In genomic region chr17:134332-134785, GRCh38 we compare ENCODE assay signal across 10 cellular contexts. TPM values are rescaled to one million over a fixed set of nuclear protein-coding genes. Genes with fewer than 3 reads are reported as not detected.
DNase-seq lines count a peak whose midpoint lies in the region; ATAC-seq and TF ChIP-seq lines count a peak whose summit lies in the region.
"Not testable (repeated sequence)": the region's sequence is repeated elsewhere in the genome, so short reads cannot be mapped to it uniquely, and the experiment has no call there.
"Had no signal": no experiment of that assay in that cellular context is flagged by ENCODE, and none has a peak within 500 bp of the region (broad histone marks: within the 10 kb centered on the region; RNA-seq: fewer than 3 reads in every experiment).

No MANE protein-coding gene starts in this region.

- not testable (repeated sequence) for H3K9me3 Mint-ChIP-seq in CD14-positive monocyte; activated naive CD8-positive, alpha-beta T cell treated with anti-CD3 and anti-CD28 coated beads, Interleukin-2, amount 10 ng/mL, durations not matched to agents 7 days and 5 days

- not testable (repeated sequence) for TF ChIP-seq POLR2A in prostate gland (IDR thresholded peaks at IDR 0.05)

- intact Hi-C loops in CD14-positive monocyte (cut with micrococcal nuclease); left ventricle myocardium inferior (cut with micrococcal nuclease); prostate gland (cut with DNase I): not testable (repeated sequence)

- not testable (repeated sequence) for H3K9me3 ChIP-seq in left ventricle myocardium inferior (replicated peaks); prostate gland

- H3K27ac ChIP-seq in left ventricle myocardium inferior (replicated peaks); prostate gland: not testable (repeated sequence)

- H3K4me3 Mint-ChIP-seq in CD14-positive monocyte: peak overlapping the region in 1 of 2 donors; percentile 7
- not testable (repeated sequence) for H3K4me3 Mint-ChIP-seq in activated naive CD8-positive, alpha-beta T cell treated with anti-CD3 and anti-CD28 coated beads, Interleukin-2, amount 10 ng/mL, durations not matched to agents 7 days and 5 days

- H3K4me1 Mint-ChIP-seq in CD14-positive monocyte; activated naive CD8-positive, alpha-beta T cell treated with anti-CD3 and anti-CD28 coated beads, Interleukin-2, amount 10 ng/mL, durations not matched to agents 7 days and 5 days: not testable (repeated sequence)

- WGBS in prostate gland: 73% methylated on average over 11 of the region's 25 CpGs

- not testable (repeated sequence) for H3K27me3 ChIP-seq in left ventricle myocardium inferior (ENCODE audit: low read depth); prostate gland (replicated peaks; ENCODE audit: insufficient read depth)

- H3K27me3 Mint-ChIP-seq in CD14-positive monocyte (ENCODE audit: low read depth in 3 of 3): peaks cover 4 to 12% (median 8%) of the 10 kb centered on the region in 3 donors
- H3K27me3 Mint-ChIP-seq in activated naive CD8-positive, alpha-beta T cell treated with anti-CD3 and anti-CD28 coated beads, Interleukin-2, amount 10 ng/mL, durations not matched to agents 7 days and 5 days: not testable (repeated sequence)

- not testable (repeated sequence) for H3K4me3 ChIP-seq in HFF-Myc (replicated peaks; ENCODE audit: low read depth, low read length); left ventricle myocardium inferior; prostate gland

- DNase-seq in CD14-positive monocyte (ENCODE audit: low spot score) (peak; percentile 46), T-helper 22 cell (ENCODE audit: low read depth) (peak; percentile 43), prostate gland (ENCODE audit: low spot score) (peak; percentile 2)
- DNase-seq in HFF-Myc (ENCODE audit: extremely low read depth, low read depth); left ventricle myocardium inferior: not testable (repeated sequence)
- peak; percentile 48 for DNase-seq in activated naive CD8-positive, alpha-beta T cell treated with anti-CD3 and anti-CD28 coated beads, Interleukin-2, amount 10 ng/mL, durations not matched to agents 7 days and 5 days

- not testable (repeated sequence) for H3K27ac Mint-ChIP-seq in CD14-positive monocyte; activated naive CD8-positive, alpha-beta T cell treated with anti-CD3 and anti-CD28 coated beads, Interleukin-2, amount 10 ng/mL, durations not matched to agents 7 days and 5 days

- not testable (repeated sequence) for H3K36me3 Mint-ChIP-seq in CD14-positive monocyte; activated naive CD8-positive, alpha-beta T cell treated with anti-CD3 and anti-CD28 coated beads, Interleukin-2, amount 10 ng/mL, durations not matched to agents 7 days and 5 days

- ATAC-seq in GM19025 (IDR thresholded peaks at IDR 0.05; ENCODE audit: low read depth, unreplicated experiment): peak; percentile 76
- peak; percentile 81 for ATAC-seq in HG03280 (IDR thresholded peaks at IDR 0.05; ENCODE audit: unreplicated experiment)
- peak; percentile 61 for ATAC-seq in activated naive CD8-positive, alpha-beta T cell treated with anti-CD3 and anti-CD28 coated beads, Interleukin-2, amount 10 ng/mL, durations not matched to agents 7 days and 5 days (ENCODE audit: low read depth)

- not testable (repeated sequence) for H3K36me3 ChIP-seq in left ventricle myocardium inferior, prostate gland

- H3K4me1 ChIP-seq in left ventricle myocardium inferior; prostate gland (replicated peaks): not testable (repeated sequence)

- POLR2A ChIA-PET in activated naive CD8-positive, alpha-beta T cell treated with anti-CD3 and anti-CD28 coated beads, Interleukin-2, amount 10 ng/mL, durations not matched to agents 7 days and 5 days (lab: Charles Lee): not testable (repeated sequence)

- TF ChIP-seq CTCF in CD14-positive monocyte (IDR thresholded peaks at IDR 0.05) (peak; percentile 64), HFF-Myc (IDR thresholded peaks at IDR 0.05; ENCODE audit: low read depth, low read length, missing control alignments) (peak; percentile 18), left ventricle myocardium inferior (IDR thresholded peaks at IDR 0.05; ENCODE audit: borderline replicate concordance) (peak; percentile 36)
- not testable (repeated sequence) for TF ChIP-seq CTCF in prostate gland (IDR thresholded peaks at IDR 0.05)

RNA-seq across cellular contexts. Expression of gene SCGB1C2, which starts 3.0 kb away (rescaled TPM):
- polyA plus RNA-seq in CD14-positive monocyte: not detected
- total RNA-seq in activated naive CD8-positive, alpha-beta T cell treated with anti-CD3 and anti-CD28 coated beads, Interleukin-2, amount 10 ng/mL, durations not matched to agents 7 days and 5 days: not detected
- total RNA-seq in left ventricle myocardium inferior: not detected
- not detected for total RNA-seq in prostate gland
- total RNA-seq: mammary epithelial cell had no signal
- polyA plus RNA-seq: AG04450, mammary epithelial cell had no signal

RNA-seq across cellular contexts. Expression of gene DOC2B, which starts 47.1 kb away (rescaled TPM):
- polyA plus RNA-seq in CD14-positive monocyte: under 1 TPM in 1 of 2 donors, not detected in 1; 0.02 TPM
- total RNA-seq in activated naive CD8-positive, alpha-beta T cell treated with anti-CD3 and anti-CD28 coated beads, Interleukin-2, amount 10 ng/mL, durations not matched to agents 7 days and 5 days: not detected
- total RNA-seq in left ventricle myocardium inferior (2.7 TPM), prostate gland (1 to 10 TPM; 3.0 to 3.1 TPM)
- polyA plus RNA-seq: AG04450, mammary epithelial cell had no signal
